8 cellular contexts compared by ENCODE assay signal in genomic region chr11:93784935-93785360, GRCh38.
DNase-seq lines count a peak whose midpoint lies in the region; ATAC-seq and TF ChIP-seq lines count a peak whose summit lies in the region.

No MANE protein-coding gene starts in this region.

- H3K4me3 ChIP-seq in OCI-LY3 (ENCODE audit: low read length) (peak overlapping the region; percentile 83), epithelial cell of esophagus (ENCODE audit: low read length) (peak overlapping the region; percentile 91)

- H3K27me3 Mint-ChIP-seq in nephron (ENCODE audit: low read depth), result no peaks in the 10 kb centered on the region

- peak overlapping the region; percentile 90 to 91 (median 91) for H3K27ac Mint-ChIP-seq in nephron

- peaks cover 38% of the 10 kb centered on the region for H3K4me1 Mint-ChIP-seq in nephron

- H4K20me1 ChIP-seq in OCI-LY3 (ENCODE audit: insufficient read depth, low read length), result peaks cover 27% of the 10 kb centered on the region

- H2AFZ ChIP-seq in OCI-LY3 (ENCODE audit: low read depth, low read length), result no peak overlapping the region

- peak overlapping the region; percentile 72 for H3K27ac ChIP-seq in OCI-LY3 (ENCODE audit: low read length)

- no peaks in the 10 kb centered on the region for H3K9me3 ChIP-seq in OCI-LY3 (ENCODE audit: insufficient read depth, low read length)

- H3K36me3 Mint-ChIP-seq in nephron (ENCODE audit: low read depth), result peaks cover 37% of the 10 kb centered on the region

- H3K27me3 ChIP-seq in OCI-LY3 (ENCODE audit: low read depth, low read length), result no peaks in the 10 kb centered on the region

- H3K4me1 ChIP-seq in OCI-LY3 (ENCODE audit: low read length), result peaks cover 20% of the 10 kb centered on the region

- peak overlapping the region; percentile 91 to 97 (median 96) for H3K4me3 Mint-ChIP-seq in nephron

- peak overlapping the region; percentile 91 for H3K9ac ChIP-seq in OCI-LY3 (ENCODE audit: low read length)

- H3K79me2 ChIP-seq in OCI-LY3 (ENCODE audit: low read length), result peaks cover 66% of the 10 kb centered on the region

- no peaks in the 10 kb centered on the region for H3K9me3 Mint-ChIP-seq in nephron

- peak overlapping the region; percentile 89 for H3K4me2 ChIP-seq in OCI-LY3 (ENCODE audit: low read length)

- TF ChIP-seq CTCF in OCI-LY3 (IDR thresholded peaks at IDR 0.05; ENCODE audit: low read depth, low read length) (0 out of 2 replicates have a peak, but pooled peaks have one; percentile 1), epithelial cell of esophagus (IDR thresholded peaks at IDR 0.05; ENCODE audit: insufficient read depth, low read depth, low read length, missing control alignments) (no peak), nephron (IDR thresholded peaks at IDR 0.05; ENCODE audit: unreplicated experiment in 3 of 3) (peak in 1 of 3 experiments; percentile 2)

- DNase-seq in stimulated activated CD4-positive, alpha-beta T cell treated with anti-CD3 and anti-CD28 coated beads, TNF-alpha, amount 100 ng/mL, for 24 hours (ENCODE audit: low read depth in 3 of 3), result peak in 2 of 3 experiments; percentile 2 to 5
- DNase-seq in stimulated activated CD4-positive, alpha-beta T cell treated with anti-CD3 and anti-CD28 coated beads, Interleukin-12 subunit alpha, Interleukin-12 subunit beta, amount 100 ng/mL, for 4 hours, result no peak
- DNase-seq in epithelial cell of esophagus (ENCODE audit: low read depth) (no peak), NCI-H1436 treated with DMSO at 0.1 percent for 48 hours (lab: John Stamatoyannopoulos, UW) (no peak)
- no peak for DNase-seq in activated effector memory CD4-positive, alpha-beta T cell treated with anti-CD3 and anti-CD28 coated beads, Interleukin-2, amount 50 U/mL, for 16 hours

- ATAC-seq in HG02884 (IDR thresholded peaks at IDR 0.05; ENCODE audit: unreplicated experiment), result peak; percentile 33

- H3K36me3 ChIP-seq in OCI-LY3 (replicated peaks; ENCODE audit: low read depth, low read length), result peaks cover 25% of the 10 kb centered on the region

Comparison
In these comparisons a context has a peak if more than half of its experiments do, and no peak if none do; other contexts are left out.
1. DNase-seq: peak in stimulated activated CD4-positive, alpha-beta T cell treated with anti-CD3 and anti-CD28 coated beads, TNF-alpha, amount 100 ng/mL, for 24 hours (2 of 3); none in stimulated activated CD4-positive, alpha-beta T cell treated with anti-CD3 and anti-CD28 coated beads, Interleukin-12 subunit alpha, Interleukin-12 subunit beta, amount 100 ng/mL, for 4 hours (single experiment), epithelial cell of esophagus (single experiment), activated effector memory CD4-positive, alpha-beta T cell treated with anti-CD3 and anti-CD28 coated beads, Interleukin-2, amount 50 U/mL, for 16 hours (single experiment) and NCI-H1436 treated with DMSO at 0.1 percent for 48 hours (single experiment).